ENCODE assay signal across 3 cellular contexts in the genomic region with DNA sequence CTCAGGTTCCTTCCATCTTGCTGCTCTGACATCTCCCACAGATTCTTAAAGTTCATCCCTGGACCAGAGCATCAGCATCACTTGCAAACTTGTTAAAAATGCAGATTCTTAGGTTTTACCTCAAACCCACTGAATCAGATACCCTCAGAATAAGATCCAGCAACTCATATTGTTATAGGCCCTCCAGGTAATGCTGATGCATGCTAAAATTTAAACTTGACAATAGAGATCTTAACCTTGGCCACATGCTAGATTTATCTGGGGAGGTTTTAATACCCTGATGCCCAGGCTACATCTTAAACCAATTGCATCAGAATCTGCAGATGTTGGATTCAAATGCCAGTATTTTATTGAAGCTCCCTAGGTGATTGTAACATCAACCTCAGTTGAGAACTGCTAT.
A peak's percentile ranks its signal among the peaks of the same experiment; 100 is the strongest.
TF ChIP-seq lines count a peak whose summit lies in the region.

No MANE protein-coding gene starts in this region.

TF ChIP-seq in HepG2, 621 proteins besides CTCF, POLR2A, EP300 and RAD21:
- TF ChIP-seq KAT7 (CRISPR knock-in tag; IDR thresholded peaks at IDR 0.05; ENCODE audit: borderline replicate concordance) (no peak), ZNF772 (CRISPR knock-in tag; IDR thresholded peaks at IDR 0.05) (no peak), MAFK (conservative IDR thresholded peaks at IDR 0.05 in 1 of 2, IDR thresholded peaks at IDR 0.05 in 1 of 2; ENCODE audit: low read length in 2 of 2) (peak; percentile 38 to 67; a peak in 3 of 4 replicates), ZKSCAN1 (IDR thresholded peaks at IDR 0.05; ENCODE audit: low read length) (no peak), MAFF (IDR thresholded peaks at IDR 0.05; ENCODE audit: low read depth, low read length) (peak; percentile 43)

TF ChIP-seq in A549, 52 proteins besides CTCF, POLR2A, EP300 and RAD21 (continued from another document):
- TF ChIP-seq ZNF302 (CRISPR knock-in tag; IDR thresholded peaks at IDR 0.05) = no peak
TF ChIP-seq in A549: peak in this region for 1.

TF ChIP-seq in IMR-90, 13 proteins besides CTCF, POLR2A, EP300 and RAD21:
- TF ChIP-seq, protein P1, sequence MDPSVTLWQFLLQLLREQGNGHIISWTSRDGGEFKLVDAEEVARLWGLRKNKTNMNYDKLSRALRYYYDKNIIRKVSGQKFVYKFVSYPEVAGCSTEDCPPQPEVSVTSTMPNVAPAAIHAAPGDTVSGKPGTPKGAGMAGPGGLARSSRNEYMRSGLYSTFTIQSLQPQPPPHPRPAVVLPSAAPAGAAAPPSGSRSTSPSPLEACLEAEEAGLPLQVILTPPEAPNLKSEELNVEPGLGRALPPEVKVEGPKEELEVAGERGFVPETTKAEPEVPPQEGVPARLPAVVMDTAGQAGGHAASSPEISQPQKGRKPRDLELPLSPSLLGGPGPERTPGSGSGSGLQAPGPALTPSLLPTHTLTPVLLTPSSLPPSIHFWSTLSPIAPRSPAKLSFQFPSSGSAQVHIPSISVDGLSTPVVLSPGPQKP (IDR thresholded peaks at IDR 0.05; ENCODE audit: borderline replicate concordance, low read depth, low read length) = no peak
- TF ChIP-seq USF2 (IDR thresholded peaks at IDR 0.05; ENCODE audit: low read depth, low read length) = no peak
- TF ChIP-seq MAFK (IDR thresholded peaks at IDR 0.05; ENCODE audit: low read depth, low read length) = peak; percentile 34; the same call in 1 of the 2 replicates
- TF ChIP-seq FOS (IDR thresholded peaks at IDR 0.05; ENCODE audit: low read depth, low read length) = no peak
